In genomic region chr10:93254180-93254847, GRCh38 we compare ENCODE assay signal across 1 cellular context.
TF ChIP-seq lines count a peak whose summit lies in the region.

No MANE protein-coding gene starts in this region.

TF ChIP-seq in HepG2, 621 proteins besides CTCF, POLR2A, EP300 and RAD21 (continued from another document):
- TF ChIP-seq, protein P1, sequence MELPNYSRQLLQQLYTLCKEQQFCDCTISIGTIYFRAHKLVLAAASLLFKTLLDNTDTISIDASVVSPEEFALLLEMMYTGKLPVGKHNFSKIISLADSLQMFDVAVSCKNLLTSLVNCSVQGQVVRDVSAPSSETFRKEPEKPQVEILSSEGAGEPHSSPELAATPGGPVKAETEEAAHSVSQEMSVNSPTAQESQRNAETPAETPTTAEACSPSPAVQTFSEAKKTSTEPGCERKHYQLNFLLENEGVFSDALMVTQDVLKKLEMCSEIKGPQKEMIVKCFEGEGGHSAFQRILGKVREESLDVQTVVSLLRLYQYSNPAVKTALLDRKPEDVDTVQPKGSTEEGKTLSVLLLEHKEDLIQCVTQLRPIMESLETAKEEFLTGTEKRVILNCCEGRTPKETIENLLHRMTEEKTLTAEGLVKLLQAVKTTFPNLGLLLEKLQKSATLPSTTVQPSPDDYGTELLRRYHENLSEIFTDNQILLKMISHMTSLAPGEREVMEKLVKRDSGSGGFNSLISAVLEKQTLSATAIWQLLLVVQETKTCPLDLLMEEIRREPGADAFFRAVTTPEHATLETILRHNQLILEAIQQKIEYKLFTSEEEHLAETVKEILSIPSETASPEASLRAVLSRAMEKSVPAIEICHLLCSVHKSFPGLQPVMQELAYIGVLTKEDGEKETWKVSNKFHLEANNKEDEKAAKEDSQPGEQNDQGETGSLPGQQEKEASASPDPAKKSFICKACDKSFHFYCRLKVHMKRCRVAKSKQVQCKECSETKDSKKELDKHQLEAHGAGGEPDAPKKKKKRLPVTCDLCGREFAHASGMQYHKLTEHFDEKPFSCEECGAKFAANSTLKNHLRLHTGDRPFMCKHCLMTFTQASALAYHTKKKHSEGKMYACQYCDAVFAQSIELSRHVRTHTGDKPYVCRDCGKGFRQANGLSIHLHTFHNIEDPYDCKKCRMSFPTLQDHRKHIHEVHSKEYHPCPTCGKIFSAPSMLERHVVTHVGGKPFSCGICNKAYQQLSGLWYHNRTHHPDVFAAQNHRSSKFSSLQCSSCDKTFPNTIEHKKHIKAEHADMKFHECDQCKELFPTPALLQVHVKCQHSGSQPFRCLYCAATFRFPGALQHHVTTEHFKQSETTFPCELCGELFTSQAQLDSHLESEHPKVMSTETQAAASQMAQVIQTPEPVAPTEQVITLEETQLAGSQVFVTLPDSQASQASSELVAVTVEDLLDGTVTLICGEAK (IDR thresholded peaks at IDR 0.05), result no peak
- TF ChIP-seq, protein P1 (CRISPR knock-in tag; IDR thresholded peaks at IDR 0.05), result no peak; the same call in 1 of the 2 replicates
